Comparison of ENCODE assay signal across 12 cellular contexts in genomic region chr1:38997901-38998190, GRCh38. TPM values are rescaled to one million over a fixed set of nuclear protein-coding genes. Genes with fewer than 3 reads are reported as not detected.
DNase-seq lines count a peak whose midpoint lies in the region; ATAC-seq lines count a peak whose summit lies in the region.
"Had no signal": no experiment of that assay in that cellular context is flagged by ENCODE, and none has a peak within 500 bp of the region (broad histone marks: within the 10 kb centered on the region; RNA-seq: fewer than 3 reads in every experiment).

No MANE protein-coding gene starts in this region.

- peaks cover 57% of the 10 kb centered on the region for H3K36me3 Mint-ChIP-seq in activated naive CD4-positive, alpha-beta T cell treated with anti-CD3 and anti-CD28 coated beads for 36 hours (ENCODE audit: low read depth)
- peaks cover 81% of the 10 kb centered on the region for H3K36me3 Mint-ChIP-seq in activated T-helper 2 cell treated with anti-CD3 and anti-CD28 coated beads, Interferon-gamma antibody, Interleukin-2, Interleukin-4, amounts not matched to agents 10 μg/mL and 5 μg/mL and 100 μg/mL, durations not matched to agents 14 hours and 24 hours and 36 hours (ENCODE audit: low read depth)
- H3K36me3 Mint-ChIP-seq in immature natural killer cell: peaks cover 14 to 22% (median 17%) of the 10 kb centered on the region in 3 donors

- H3K27ac Mint-ChIP-seq in activated naive CD4-positive, alpha-beta T cell treated with anti-CD3 and anti-CD28 coated beads for 36 hours: peak overlapping the region; percentile 78
- H3K27ac Mint-ChIP-seq in activated T-helper 2 cell treated with anti-CD3 and anti-CD28 coated beads, Interferon-gamma antibody, Interleukin-2, Interleukin-4, amounts not matched to agents 10 μg/mL and 5 μg/mL and 100 μg/mL, durations not matched to agents 14 hours and 24 hours and 36 hours: peak overlapping the region; percentile 24
- H3K27ac Mint-ChIP-seq in immature natural killer cell: peak overlapping the region in 5 of 6 donors; percentile 7 to 77 (median 56)
- peak overlapping the region; percentile 11 to 95 for H3K27ac Mint-ChIP-seq in stimulated activated naive CD8-positive, alpha-beta T cell treated with anti-CD3 and anti-CD28 coated beads, Interleukin-15, amount 100 ng/mL, for 72 hours
- H3K27ac Mint-ChIP-seq: dendritic cell treated with granulocyte-macrophage colony-stimulating factor and Interleukin-4, amounts not matched to agents 40 ng/mL and 50 ng/mL, for 4 days had no signal

- no peaks in the 10 kb centered on the region for H3K27me3 Mint-ChIP-seq in activated naive CD4-positive, alpha-beta T cell treated with anti-CD3 and anti-CD28 coated beads for 36 hours (ENCODE audit: low read depth)
- no peaks in the 10 kb centered on the region for H3K27me3 Mint-ChIP-seq in activated T-helper 2 cell treated with anti-CD3 and anti-CD28 coated beads, Interferon-gamma antibody, Interleukin-2, Interleukin-4, amounts not matched to agents 10 μg/mL and 5 μg/mL and 100 μg/mL, durations not matched to agents 14 hours and 24 hours and 36 hours (ENCODE audit: low read depth)
- no peaks in the 10 kb centered on the region for H3K27me3 Mint-ChIP-seq in immature natural killer cell (ENCODE audit: low read depth in 3 of 3)
- no peaks in the 10 kb centered on the region for H3K27me3 Mint-ChIP-seq in stimulated activated naive CD8-positive, alpha-beta T cell treated with anti-CD3 and anti-CD28 coated beads, Interleukin-15, amount 100 ng/mL, for 72 hours
- H3K27me3 Mint-ChIP-seq: dendritic cell treated with granulocyte-macrophage colony-stimulating factor and Interleukin-4, amounts not matched to agents 40 ng/mL and 50 ng/mL, for 4 days had no signal

- H3K4me1 Mint-ChIP-seq in activated naive CD4-positive, alpha-beta T cell treated with anti-CD3 and anti-CD28 coated beads for 36 hours (ENCODE audit: low read depth): peaks cover 72% of the 10 kb centered on the region
- H3K4me1 Mint-ChIP-seq in activated T-helper 2 cell treated with anti-CD3 and anti-CD28 coated beads, Interferon-gamma antibody, Interleukin-2, Interleukin-4, amounts not matched to agents 10 μg/mL and 5 μg/mL and 100 μg/mL, durations not matched to agents 14 hours and 24 hours and 36 hours (ENCODE audit: low read depth): peaks cover 53% of the 10 kb centered on the region
- peaks cover 48 to 60% of the 10 kb centered on the region in 2 donors for H3K4me1 Mint-ChIP-seq in immature natural killer cell
- peaks cover 71% of the 10 kb centered on the region for H3K4me1 Mint-ChIP-seq in stimulated activated naive CD8-positive, alpha-beta T cell treated with anti-CD3 and anti-CD28 coated beads, Interleukin-15, amount 100 ng/mL, for 72 hours

- CTCF ChIA-PET in activated naive CD4-positive, alpha-beta T cell treated with anti-CD3 and anti-CD28 coated beads for 36 hours (lab: Charles Lee): no interaction called here

- H3K4me3 Mint-ChIP-seq in activated naive CD4-positive, alpha-beta T cell treated with anti-CD3 and anti-CD28 coated beads for 36 hours: no peak overlapping the region
- H3K4me3 Mint-ChIP-seq in activated T-helper 2 cell treated with anti-CD3 and anti-CD28 coated beads, Interferon-gamma antibody, Interleukin-2, Interleukin-4, amounts not matched to agents 10 μg/mL and 5 μg/mL and 100 μg/mL, durations not matched to agents 14 hours and 24 hours and 36 hours (ENCODE audit: low read depth): no peak overlapping the region
- no peak overlapping the region for H3K4me3 Mint-ChIP-seq in immature natural killer cell
- H3K4me3 Mint-ChIP-seq in stimulated activated naive CD8-positive, alpha-beta T cell treated with anti-CD3 and anti-CD28 coated beads, Interleukin-15, amount 100 ng/mL, for 72 hours: peak overlapping the region in 1 of 2 donors; percentile 49

- intact Hi-C loops in activated naive CD4-positive, alpha-beta T cell treated with anti-CD3 and anti-CD28 coated beads for 36 hours (cut with micrococcal nuclease): no loop called here
- intact Hi-C loops in activated T-helper 2 cell treated with anti-CD3 and anti-CD28 coated beads, Interferon-gamma antibody, Interleukin-2, Interleukin-4, amounts not matched to agents 10 μg/mL and 5 μg/mL and 100 μg/mL, durations not matched to agents 14 hours and 24 hours and 36 hours (cut with micrococcal nuclease): loop anchor here (10.0 kb wide), 1 partner anchor 197 kb away; no protein-coding TSS in a partner anchor

- DNase-seq in activated naive CD4-positive, alpha-beta T cell treated with anti-CD3 and anti-CD28 coated beads for 36 hours: no peak
- DNase-seq in activated naive CD4-positive, alpha-beta T cell treated with anti-CD3 and anti-CD28 coated beads, Interleukin-2, amount 50 U/mL, for 16 hours: no peak
- DNase-seq in activated T-helper 2 cell treated with anti-CD3 and anti-CD28 coated beads, Interferon-gamma antibody, Interleukin-2, Interleukin-4, amounts not matched to agents 10 μg/mL and 5 μg/mL and 100 μg/mL, durations not matched to agents 14 hours and 24 hours and 36 hours (ENCODE audit: low spot score): no peak
- DNase-seq in immature natural killer cell (no peak), DMS79 (lab: John Stamatoyannopoulos, UW) (no peak)
- DNase-seq in stimulated activated naive CD8-positive, alpha-beta T cell treated with anti-CD3 and anti-CD28 coated beads, Interleukin-15, amount 100 ng/mL, for 72 hours: no peak
- DNase-seq in stimulated activated CD4-positive, alpha-beta T cell treated with anti-CD3 and anti-CD28 coated beads, Interleukin-4, amount 100 ng/mL, for 4 hours: no peak
- DNase-seq: activated T-cell treated with anti-CD3 and anti-CD28 coated beads, Interleukin-2, amount 50 U/mL, for 1 hour; MV-4-11; trophoblast cell had no signal

- no peaks in the 10 kb centered on the region for H3K9me3 Mint-ChIP-seq in activated naive CD4-positive, alpha-beta T cell treated with anti-CD3 and anti-CD28 coated beads for 36 hours
- H3K9me3 Mint-ChIP-seq in activated T-helper 2 cell treated with anti-CD3 and anti-CD28 coated beads, Interferon-gamma antibody, Interleukin-2, Interleukin-4, amounts not matched to agents 10 μg/mL and 5 μg/mL and 100 μg/mL, durations not matched to agents 14 hours and 24 hours and 36 hours: no peaks in the 10 kb centered on the region
- no peaks in the 10 kb centered on the region for H3K9me3 Mint-ChIP-seq in immature natural killer cell
- H3K9me3 Mint-ChIP-seq in stimulated activated naive CD8-positive, alpha-beta T cell treated with anti-CD3 and anti-CD28 coated beads, Interleukin-15, amount 100 ng/mL, for 72 hours: no peaks in the 10 kb centered on the region
- H3K9me3 Mint-ChIP-seq: dendritic cell treated with granulocyte-macrophage colony-stimulating factor and Interleukin-4, amounts not matched to agents 40 ng/mL and 50 ng/mL, for 4 days had no signal

- ATAC-seq in stimulated activated naive CD8-positive, alpha-beta T cell treated with anti-CD3 and anti-CD28 coated beads, Interleukin-15, amount 100 ng/mL, for 72 hours: no peak
- no peak for ATAC-seq in GM18520 (IDR thresholded peaks at IDR 0.05; ENCODE audit: unreplicated experiment)

RNA-seq across cellular contexts. Expression of gene AKIRIN1, which starts 6.8 kb away (rescaled TPM):
- 10 to 100 TPM; 58.1 to 58.5 TPM for total RNA-seq in activated naive CD4-positive, alpha-beta T cell treated with anti-CD3 and anti-CD28 coated beads for 36 hours
- total RNA-seq in activated T-helper 2 cell treated with anti-CD3 and anti-CD28 coated beads, Interferon-gamma antibody, Interleukin-2, Interleukin-4, amounts not matched to agents 10 μg/mL and 5 μg/mL and 100 μg/mL, durations not matched to agents 14 hours and 24 hours and 36 hours: 68.6 and 69.7 TPM in 2 replicates
- polyA plus RNA-seq in immature natural killer cell: 10 to 100 TPM; 69.5 to 89.2 (median 74.8) TPM

RNA-seq across cellular contexts. Expression of gene NDUFS5, which starts 28.3 kb away (rescaled TPM):
- 100 to 1,000 TPM; 226 TPM for total RNA-seq in activated naive CD4-positive, alpha-beta T cell treated with anti-CD3 and anti-CD28 coated beads for 36 hours
- 173 and 188 TPM in 2 replicates for total RNA-seq in activated T-helper 2 cell treated with anti-CD3 and anti-CD28 coated beads, Interferon-gamma antibody, Interleukin-2, Interleukin-4, amounts not matched to agents 10 μg/mL and 5 μg/mL and 100 μg/mL, durations not matched to agents 14 hours and 24 hours and 36 hours
- 100 to 1,000 TPM; 390 to 517 (median 431) TPM for polyA plus RNA-seq in immature natural killer cell

RNA-seq across cellular contexts. Expression of gene RHBDL2, which starts 56.2 kb away (rescaled TPM):
- total RNA-seq in activated naive CD4-positive, alpha-beta T cell treated with anti-CD3 and anti-CD28 coated beads for 36 hours: not detected
- not detected in 2 replicates for total RNA-seq in activated T-helper 2 cell treated with anti-CD3 and anti-CD28 coated beads, Interferon-gamma antibody, Interleukin-2, Interleukin-4, amounts not matched to agents 10 μg/mL and 5 μg/mL and 100 μg/mL, durations not matched to agents 14 hours and 24 hours and 36 hours
- polyA plus RNA-seq in immature natural killer cell: not detected

Comparison
In these comparisons a context has a peak if more than half of its experiments do, and no peak if none do; other contexts are left out.
1. H3K27ac Mint-ChIP-seq: peak in every context shown above with its lines; median percentile 78 in activated naive CD4-positive, alpha-beta T cell treated with anti-CD3 and anti-CD28 coated beads for 36 hours; 56 in immature natural killer cell; 53 in stimulated activated naive CD8-positive, alpha-beta T cell treated with anti-CD3 and anti-CD28 coated beads, Interleukin-15, amount 100 ng/mL, for 72 hours; 24 in activated T-helper 2 cell treated with anti-CD3 and anti-CD28 coated beads, Interferon-gamma antibody, Interleukin-2, Interleukin-4, amounts not matched to agents 10 μg/mL and 5 μg/mL and 100 μg/mL, durations not matched to agents 14 hours and 24 hours and 36 hours.